Comparison of ENCODE assay signal across 1 cellular context in the genomic region with DNA sequence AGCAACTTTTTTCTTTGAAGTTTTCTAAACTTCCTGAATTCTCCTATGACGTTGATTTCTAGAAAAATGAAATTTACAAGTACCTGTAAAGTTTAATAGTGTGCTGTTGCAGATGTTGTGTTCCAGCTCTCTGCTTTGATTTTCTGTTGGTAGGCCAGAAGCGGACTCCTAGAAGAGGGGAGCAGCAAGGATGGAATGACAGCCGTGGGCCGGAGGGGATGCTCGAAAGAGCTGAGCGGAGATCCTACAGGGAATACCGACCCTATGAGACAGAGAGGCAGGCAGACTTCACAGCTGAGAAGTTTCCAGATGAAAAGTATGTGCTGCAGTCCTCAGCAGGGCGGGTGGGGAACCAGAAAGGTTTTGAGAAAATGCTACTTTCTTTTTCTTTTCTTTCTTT.
TF ChIP-seq lines count a peak whose summit lies in the region.

No MANE protein-coding gene starts in this region.

TF ChIP-seq in WTC11, 78 proteins besides CTCF, POLR2A, EP300 and RAD21 (continued from another document):
- TF ChIP-seq USF1 (CRISPR knock-in tag; IDR thresholded peaks at IDR 0.05): no peak
- TF ChIP-seq ZNF671 (CRISPR knock-in tag; IDR thresholded peaks at IDR 0.05): no peak
- no peak for TF ChIP-seq FOXJ3 (CRISPR knock-in tag; IDR thresholded peaks at IDR 0.05; ENCODE audit: borderline replicate concordance)
- TF ChIP-seq NFE2L1 (CRISPR knock-in tag; IDR thresholded peaks at IDR 0.05): no peak
- TF ChIP-seq, protein P1, sequence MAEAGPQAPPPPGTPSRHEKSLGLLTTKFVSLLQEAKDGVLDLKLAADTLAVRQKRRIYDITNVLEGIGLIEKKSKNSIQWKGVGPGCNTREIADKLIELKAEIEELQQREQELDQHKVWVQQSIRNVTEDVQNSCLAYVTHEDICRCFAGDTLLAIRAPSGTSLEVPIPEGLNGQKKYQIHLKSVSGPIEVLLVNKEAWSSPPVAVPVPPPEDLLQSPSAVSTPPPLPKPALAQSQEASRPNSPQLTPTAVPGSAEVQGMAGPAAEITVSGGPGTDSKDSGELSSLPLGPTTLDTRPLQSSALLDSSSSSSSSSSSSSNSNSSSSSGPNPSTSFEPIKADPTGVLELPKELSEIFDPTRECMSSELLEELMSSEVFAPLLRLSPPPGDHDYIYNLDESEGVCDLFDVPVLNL (CRISPR knock-in tag; IDR thresholded peaks at IDR 0.05; ENCODE audit: borderline replicate concordance, low read depth): no peak
- TF ChIP-seq GTF2I (CRISPR knock-in tag; conservative IDR thresholded peaks at IDR 0.05): no peak
- no peak for TF ChIP-seq ZNF423 (CRISPR knock-in tag; IDR thresholded peaks at IDR 0.05)
- TF ChIP-seq TP53 (CRISPR knock-in tag; IDR thresholded peaks at IDR 0.05): no peak
- no peak for TF ChIP-seq ZBTB21 (CRISPR knock-in tag; IDR thresholded peaks at IDR 0.05; ENCODE audit: borderline replicate concordance)
- TF ChIP-seq HMGA2 (CRISPR knock-in tag; IDR thresholded peaks at IDR 0.05): no peak
- no peak for TF ChIP-seq IRF1 (CRISPR knock-in tag; IDR thresholded peaks at IDR 0.05)
- TF ChIP-seq TCF7 (CRISPR knock-in tag; IDR thresholded peaks at IDR 0.05; ENCODE audit: low read depth): no peak
- TF ChIP-seq FOXP1 (CRISPR knock-in tag; IDR thresholded peaks at IDR 0.05; ENCODE audit: borderline replicate concordance): no peak
- TF ChIP-seq STAT6 (CRISPR knock-in tag; conservative IDR thresholded peaks at IDR 0.05; ENCODE audit: low read depth): no peak
